13 cellular contexts compared by ENCODE assay signal in the genomic region with DNA sequence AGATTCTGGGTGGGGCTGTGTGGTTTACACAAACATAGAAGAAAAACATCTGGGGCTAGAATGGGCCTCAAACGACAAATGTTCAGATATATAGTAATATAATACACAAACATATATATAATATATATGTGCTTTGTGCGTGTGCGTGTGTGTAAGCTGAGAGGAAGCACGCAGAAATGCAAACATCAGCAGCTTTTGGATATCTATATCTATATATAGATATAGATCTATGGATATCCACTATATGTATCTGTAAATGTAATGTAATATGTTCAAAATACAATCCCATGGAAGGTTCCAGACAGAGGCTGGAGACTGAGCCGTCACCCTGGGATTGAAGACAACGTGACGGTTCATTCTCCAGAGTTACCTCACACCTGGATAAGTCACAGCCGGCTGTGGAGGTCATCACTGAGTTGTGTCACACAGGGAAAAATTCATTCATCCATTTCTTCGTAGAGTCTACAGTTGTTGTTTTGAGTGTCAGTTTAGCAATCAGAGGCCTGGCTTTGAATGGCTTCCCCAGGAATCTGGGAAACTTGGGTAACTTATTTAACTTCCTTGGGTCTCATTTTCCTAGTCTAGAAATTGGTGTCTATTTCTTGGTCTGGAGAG.
DNase-seq lines count a peak whose midpoint lies in the region; ATAC-seq and TF ChIP-seq lines count a peak whose summit lies in the region.
"Had no signal": no experiment of that assay in that cellular context is flagged by ENCODE, and none has a peak within 500 bp of the region (broad histone marks: within the 10 kb centered on the region; RNA-seq: fewer than 3 reads in every experiment).

No MANE protein-coding gene starts in this region.

- intact Hi-C loops in heart right ventricle (cut with DNase I) (loop anchor here in 6 of 10 donors (5.0 to 10.0 kb wide), 11 partner anchors 97 to 210 kb away; a partner anchor contains a TSS), left ventricle myocardium superior (cut with micrococcal nuclease) (no loop called here), vagina (cut with DNase I) (no loop called here), posterior cingulate gyrus (cut with DNase I) (loop anchor here (10.0 kb wide), 1 partner anchor 130 kb away; no protein-coding TSS in a partner anchor)

- no peak for TF ChIP-seq CTCF in heart right ventricle (IDR thresholded peaks at IDR 0.05)
- no peak for TF ChIP-seq CTCF in epithelial cell of proximal tubule (conservative IDR thresholded peaks at IDR 0.05; ENCODE audit: low read depth, low read length)
- TF ChIP-seq CTCF in osteoblast (IDR thresholded peaks at IDR 0.05; ENCODE audit: extremely low read depth, low read depth, low read length) = no peak
- no peak for TF ChIP-seq CTCF in vagina (IDR thresholded peaks at IDR 0.05)
- TF ChIP-seq CTCF in foreskin fibroblast (IDR thresholded peaks at IDR 0.05; ENCODE audit: low read depth, low read length) = no peak

- no peak for ATAC-seq in heart right ventricle
- ATAC-seq in left ventricle myocardium superior = no peak
- ATAC-seq: stimulated activated naive CD8-positive, alpha-beta T cell treated with anti-CD3 and anti-CD28 coated beads, Interleukin-15, Interleukin-2, amounts not matched to agents 100 U/mL and 50 U/mL, for 24 hours had no signal

- no peaks in the 10 kb centered on the region for H3K9me3 ChIP-seq in heart right ventricle
- no peaks in the 10 kb centered on the region for H3K9me3 ChIP-seq in osteoblast (ENCODE audit: low read depth, low read length)
- no peaks in the 10 kb centered on the region for H3K9me3 ChIP-seq in vagina

- no peak for TF ChIP-seq POLR2A in vagina (IDR thresholded peaks at IDR 0.05)

- H3K4me3 ChIP-seq in heart right ventricle = no peak overlapping the region
- H3K4me3 ChIP-seq in epithelial cell of proximal tubule (ENCODE audit: low read depth, low read length) = no peak overlapping the region
- no peak overlapping the region for H3K4me3 ChIP-seq in osteoblast (ENCODE audit: insufficient read depth, low read length)
- no peak overlapping the region for H3K4me3 ChIP-seq in vagina
- H3K4me3 ChIP-seq in foreskin fibroblast (ENCODE audit: low read depth in 1 of 2, low read length in 2 of 2) = no peak overlapping the region

- H2AFZ ChIP-seq in osteoblast (ENCODE audit: low read length) = no peak overlapping the region

- no peaks in the 10 kb centered on the region for H3K79me2 ChIP-seq in osteoblast (ENCODE audit: insufficient read depth, low read length)

- no peaks in the 10 kb centered on the region for H4K20me1 ChIP-seq in osteoblast (ENCODE audit: insufficient read depth, low read length)

- H3K27me3 ChIP-seq in heart right ventricle (no peaks in the 10 kb centered on the region), osteoblast (ENCODE audit: insufficient read depth, low read length) (no peaks in the 10 kb centered on the region), vagina (no peaks in the 10 kb centered on the region)

- WGBS in heart right ventricle, 2 donors = 89% methylated on average over 9 of the region's 9 CpGs

- H3K4me2 ChIP-seq in osteoblast (ENCODE audit: insufficient read depth, low read length) = peak overlapping the region; percentile 50

- DNase-seq in heart right ventricle (no peak), left ventricle myocardium superior (no peak), epithelial cell of proximal tubule (ENCODE audit: low read depth) (peak; percentile 80), osteoblast (ENCODE audit: insufficient read length, low spot score, missing footprints) (peak; percentile 29), vagina (ENCODE audit: extremely low spot score in 2 of 2) (no peak), DMS79 treated with DMSO at 0.1 percent for 48 hours (lab: John Stamatoyannopoulos, UW) (no peak), foreskin fibroblast (no peak), posterior cingulate gyrus (no peak)
- DNase-seq: activated CD4-positive, alpha-beta T cell treated with anti-CD3 and anti-CD28 coated beads for 48 hours; DMS153; NCI-H1105 treated with DMSO at 0.1 percent for 48 hours; NCI-H774; stimulated activated naive CD8-positive, alpha-beta T cell treated with anti-CD3 and anti-CD28 coated beads, Interleukin-15, Interleukin-2, amounts not matched to agents 100 U/mL and 50 U/mL, for 24 hours had no signal

- H3K36me3 ChIP-seq in heart right ventricle (no peaks in the 10 kb centered on the region), osteoblast (ENCODE audit: insufficient read depth, low read length) (no peaks in the 10 kb centered on the region), vagina (no peaks in the 10 kb centered on the region)

- H3K4me1 ChIP-seq in heart right ventricle (peaks cover 0 to 58% (median 24%) of the 10 kb centered on the region in 9 donors), osteoblast (ENCODE audit: insufficient read depth, low read length) (peaks cover 15% of the 10 kb centered on the region), vagina (peaks cover 20% of the 10 kb centered on the region)

- H3K27ac ChIP-seq in heart right ventricle (peak overlapping the region; percentile 27 to 91 (median 76)), osteoblast (ENCODE audit: low read depth, low read length) (peak overlapping the region; percentile 56), vagina (peak overlapping the region; percentile 87)

Comparison
In these comparisons a context has a peak if more than half of its experiments do, and no peak if none do; other contexts are left out.
1. intact Hi-C loops: an anchor here in heart right ventricle (5.0 to 10.0 kb wide) and posterior cingulate gyrus (10.0 kb wide); none called in left ventricle myocardium superior and vagina.
2. DNase-seq: peak in epithelial cell of proximal tubule (single experiment) and osteoblast (single experiment); none in heart right ventricle (0 of 2), left ventricle myocardium superior (single experiment), vagina (0 of 2), DMS79 treated with DMSO at 0.1 percent for 48 hours (single experiment), foreskin fibroblast (0 of 2) and posterior cingulate gyrus (0 of 10).
3. Peak in every context shown above with its lines, with median percentiles within 50 percentile points of each other: H3K27ac ChIP-seq.